Comparison of ENCODE assay signal across 8 cellular contexts in genomic region chr15:52709172-52709979, GRCh38. TPM values are rescaled to one million over a fixed set of nuclear protein-coding genes. Genes with fewer than 3 reads are reported as not detected.
DNase-seq lines count a peak whose midpoint lies in the region; ATAC-seq and TF ChIP-seq lines count a peak whose summit lies in the region.

No MANE protein-coding gene starts in this region.

- 68% methylated on average over 10 of the region's 10 CpGs for WGBS in prostate gland

- H3K9ac ChIP-seq in DND-41 (ENCODE audit: low read depth, low read length): no peak overlapping the region

- H3K27ac ChIP-seq in DND-41 (ENCODE audit: low read length) (no peak overlapping the region), epithelial cell of prostate (peak overlapping the region; percentile 47), prostate gland (no peak overlapping the region)

- H3K79me2 ChIP-seq in DND-41 (ENCODE audit: insufficient read depth, low read length): no peaks in the 10 kb centered on the region

- DNase-seq in DND-41: no peak
- peak; percentile 29 for DNase-seq in GM20000 (ENCODE audit: low spot score)
- no peak for DNase-seq in epithelial cell of prostate (ENCODE audit: low read depth, low spot score)
- DNase-seq in stimulated activated CD8-positive, alpha-beta memory T cell treated with anti-CD3 and anti-CD28 coated beads, Interleukin-4, amount 100 ng/mL, for 48 hours: no peak
- no peak for DNase-seq in prostate gland (ENCODE audit: low spot score)
- DNase-seq in stimulated activated CD4-positive, alpha-beta T cell treated with anti-CD3 and anti-CD28 coated beads, Interleukin-2, amount 100 ng/mL, for 24 hours: no peak
- no peak for DNase-seq in putamen (ENCODE audit: low spot score)

- 0 out of 3 replicates have a peak, but pooled peaks have one; percentile 48 for ATAC-seq in DND-41 (ENCODE audit: insufficient read depth, low read depth)
- peak; percentile 90 for ATAC-seq in HG03460 (IDR thresholded peaks at IDR 0.05; ENCODE audit: unreplicated experiment)

- H2AFZ ChIP-seq in DND-41 (ENCODE audit: low read depth, low read length): no peak overlapping the region

- no peak overlapping the region for H3K4me2 ChIP-seq in DND-41 (ENCODE audit: insufficient read depth, low read length)

- H3K36me3 ChIP-seq in DND-41 (ENCODE audit: insufficient read depth, low read length) (no peaks in the 10 kb centered on the region), prostate gland (no peaks in the 10 kb centered on the region)

- TF ChIP-seq CTCF in DND-41 (IDR thresholded peaks at IDR 0.05; ENCODE audit: borderline replicate concordance, extremely low read depth, low read length, poor library complexity, severe bottlenecking) (no peak), GM20000 (IDR thresholded peaks at IDR 0.05; ENCODE audit: extremely low read depth, missing control alignments) (no peak), prostate gland (IDR thresholded peaks at IDR 0.05) (no peak)

- H4K20me1 ChIP-seq in DND-41 (ENCODE audit: insufficient read depth, low read length): no peaks in the 10 kb centered on the region

- no peaks in the 10 kb centered on the region for H3K27me3 ChIP-seq in DND-41 (ENCODE audit: insufficient read depth, low read length, poor library complexity)
- no peaks in the 10 kb centered on the region for H3K27me3 ChIP-seq in prostate gland (replicated peaks; ENCODE audit: insufficient read depth)

- TF ChIP-seq POLR2A in prostate gland (IDR thresholded peaks at IDR 0.05): no peak

- no peaks in the 10 kb centered on the region for H3K4me1 ChIP-seq in DND-41 (ENCODE audit: insufficient read depth, low read length)
- no peaks in the 10 kb centered on the region for H3K4me1 ChIP-seq in prostate gland (replicated peaks)

- no peaks in the 10 kb centered on the region for H3K9me3 ChIP-seq in DND-41 (ENCODE audit: insufficient read depth, low read length, severe bottlenecking)
- no peaks in the 10 kb centered on the region for H3K9me3 ChIP-seq in prostate gland

- intact Hi-C loops in prostate gland (cut with DNase I): no loop called here

- H3K4me3 ChIP-seq in DND-41 (ENCODE audit: low read depth in 1 of 2, low read length in 2 of 2): no peak overlapping the region
- H3K4me3 ChIP-seq in prostate gland: no peak overlapping the region

RNA-seq across cellular contexts. Expression of gene ATOSA, which starts 30.2 kb away (rescaled TPM):
- 10 to 100 TPM; 44.3 to 81.6 TPM for total RNA-seq in prostate gland
